In genomic region chr11:121591405-121592033, GRCh38 we compare ENCODE assay signal across 8 cellular contexts.
DNase-seq lines count a peak whose midpoint lies in the region; ATAC-seq and TF ChIP-seq lines count a peak whose summit lies in the region.

No MANE protein-coding gene starts in this region.

- CTCF ChIA-PET in Calu3 (lab: Charles Lee), result interaction anchor here (1.2 to 1.4 kb wide), 2 partner anchors 165 to 272 kb away, joined by 3 to 5 read pairs; no protein-coding TSS in a partner anchor

- peak; percentile 62 for DNase-seq in Calu3
- peak; percentile 39 for DNase-seq in NCI-H345 treated with DMSO at 0.1 percent for 48 hours (lab: John Stamatoyannopoulos, UW; ENCODE audit: unreplicated experiment)
- peak; percentile 64 to 83 for DNase-seq in activated CD4-positive, alpha-beta T cell treated with anti-CD3 and anti-CD28 coated beads for 4 hours
- no peak for DNase-seq in chondrocyte (ENCODE audit: low spot score)
- peak; percentile 87 for DNase-seq in left kidney (ENCODE audit: low read depth, low spot score)
- peak; percentile 45 to 75 (median 53) for DNase-seq in stimulated activated CD4-positive, alpha-beta T cell treated with anti-CD3 and anti-CD28 coated beads, TNF-alpha, amount 100 ng/mL, for 24 hours (ENCODE audit: low read depth in 3 of 3)

- H3K9me3 Mint-ChIP-seq in Calu3 (ENCODE audit: low read depth, unreplicated experiment) (no peaks in the 10 kb centered on the region), chondrocyte (ENCODE audit: low read depth) (peaks cover 3% of the 10 kb centered on the region)

- H3K36me3 Mint-ChIP-seq in Calu3 (ENCODE audit: insufficient read depth, unreplicated experiment) (no peaks in the 10 kb centered on the region), chondrocyte (ENCODE audit: low read depth) (peaks cover 3% of the 10 kb centered on the region)

- intact Hi-C loops in Calu3 (cut with micrococcal nuclease; ENCODE audit: unreplicated experiment), result loop anchor here (1.0 kb wide), 3 partner anchors 144 to 342 kb away; no protein-coding TSS in a partner anchor

- H3K4me1 Mint-ChIP-seq in Calu3 (ENCODE audit: low read depth, unreplicated experiment) (no peaks in the 10 kb centered on the region), chondrocyte (ENCODE audit: low read depth) (peaks cover 11% of the 10 kb centered on the region)

- peak; percentile 37 for ATAC-seq in HG02938 (IDR thresholded peaks at IDR 0.05; ENCODE audit: unreplicated experiment)
- ATAC-seq in HG03457 (IDR thresholded peaks at IDR 0.05; ENCODE audit: unreplicated experiment), result no peak

- H3K27me3 Mint-ChIP-seq in Calu3 (ENCODE audit: unreplicated experiment), result no peaks in the 10 kb centered on the region
- H3K27me3 Mint-ChIP-seq in chondrocyte (ENCODE audit: low read depth), result peaks cover 22% of the 10 kb centered on the region

- H3K27ac Mint-ChIP-seq in Calu3 (ENCODE audit: unreplicated experiment), result no peak overlapping the region
- no peak overlapping the region for H3K27ac Mint-ChIP-seq in chondrocyte (ENCODE audit: unreplicated experiment)

- no TSS peak for BruUV-seq in Calu3 (replicated peaks; lab: Mats Ljungman, UMichigan)

- no peak for TF ChIP-seq CTCF in Calu3 (IDR thresholded peaks at IDR 0.05; ENCODE audit: unreplicated experiment)
- TF ChIP-seq CTCF in chondrocyte (IDR thresholded peaks at IDR 0.05), result peak; percentile 95

- H3K4me3 Mint-ChIP-seq in Calu3 (ENCODE audit: low read depth, unreplicated experiment), result no peak overlapping the region
- H3K4me3 Mint-ChIP-seq in chondrocyte (ENCODE audit: unreplicated experiment), result no peak overlapping the region
